In the genomic region with DNA sequence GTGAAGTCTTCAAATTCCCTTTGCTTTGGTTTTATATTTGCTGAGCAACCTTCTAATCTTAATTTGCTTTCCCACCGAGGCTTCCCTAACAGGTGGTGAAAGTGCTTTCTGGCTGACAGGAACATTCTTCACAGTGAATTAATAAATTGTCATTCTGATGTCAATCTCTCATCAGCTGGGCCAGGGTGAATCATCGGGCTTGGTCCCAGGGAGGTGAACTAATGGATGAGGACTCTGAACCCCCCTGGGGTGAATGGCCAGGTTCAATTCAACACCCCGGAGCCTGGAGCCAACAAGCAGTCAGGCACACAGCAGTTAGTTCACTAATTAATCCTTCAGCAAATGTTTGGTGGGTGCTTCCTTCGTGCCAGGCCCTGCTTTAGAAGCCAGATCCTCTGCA, we compare ENCODE assay signal across 25 cellular contexts.
DNase-seq lines count a peak whose midpoint lies in the region; ATAC-seq and TF ChIP-seq lines count a peak whose summit lies in the region.
"Had no signal": no experiment of that assay in that cellular context is flagged by ENCODE, and none has a peak within 500 bp of the region (broad histone marks: within the 10 kb centered on the region; RNA-seq: fewer than 3 reads in every experiment).

No MANE protein-coding gene starts in this region.

- H3K9me3 Mint-ChIP-seq in HFFc6, result peaks cover 12% of the 10 kb centered on the region; the same call in 1 of the 2 replicates
- H3K9me3 Mint-ChIP-seq: CD8-positive, alpha-beta memory T cell had no signal

- TF ChIP-seq CTCF in HFFc6 (IDR thresholded peaks at IDR 0.05), result no peak

- DNase-seq in NCI-H446 treated with DMSO at 0.1 percent for 48 hours (lab: John Stamatoyannopoulos, UW) (peak; percentile 96), astrocyte of the hippocampus (ENCODE audit: low read depth, low spot score) (peak; percentile 7), mucosa of gallbladder (ENCODE audit: low spot score) (peak; percentile 17), NCI-H226 (no peak), HFFc6 (no peak)
- DNase-seq: CD8-positive, alpha-beta memory T cell; DMS 273 treated with DMSO at 0.1 percent for 48 hours; DMS79; EL; GDM1; GOT3; HCEC 1CT; Karpas-422; MV-4-11; NCI-H1105; NCI-H1436 treated with DMSO at 0.1 percent for 48 hours; NCI-H1930; NCI-H2107; NCI-H510A; PC-3 had no signal

- H3K36me3 Mint-ChIP-seq in HFFc6 (ENCODE audit: low read depth), result no peaks in the 10 kb centered on the region
- H3K36me3 Mint-ChIP-seq: CD8-positive, alpha-beta memory T cell had no signal

- H3K4me3 Mint-ChIP-seq in HFFc6, result no peak overlapping the region
- H3K4me3 Mint-ChIP-seq: CD8-positive, alpha-beta memory T cell had no signal

- H3K4me1 Mint-ChIP-seq in HFFc6 (ENCODE audit: low read depth), result no peaks in the 10 kb centered on the region
- H3K4me1 Mint-ChIP-seq: CD8-positive, alpha-beta memory T cell had no signal

- H3K27ac Mint-ChIP-seq in HFFc6, result no peak overlapping the region
- H3K27ac Mint-ChIP-seq: CD8-positive, alpha-beta memory T cell had no signal

- no peak for ATAC-seq in HG02763 (IDR thresholded peaks at IDR 0.05; ENCODE audit: unreplicated experiment)
- ATAC-seq in HG03025 (IDR thresholded peaks at IDR 0.05; ENCODE audit: low FRiP score, unreplicated experiment), result no peak
- ATAC-seq: GM12878, HepG2, Right ventricle myocardium inferior had no signal

- H3K27me3 Mint-ChIP-seq in HFFc6 (ENCODE audit: insufficient read depth), result peaks cover 2% of the 10 kb centered on the region

Comparison
In these comparisons a context has a peak if more than half of its experiments do, and no peak if none do; other contexts are left out.
1. DNase-seq: peak in NCI-H446 treated with DMSO at 0.1 percent for 48 hours (single experiment), astrocyte of the hippocampus (single experiment) and mucosa of gallbladder (single experiment); none in NCI-H226 (single experiment) and HFFc6 (single experiment).